ENCODE assay signal across 1 cellular context in genomic region chr10:119686465-119687191, GRCh38.
TF ChIP-seq lines count a peak whose summit lies in the region.

No MANE protein-coding gene starts in this region.

TF ChIP-seq in HepG2, 621 proteins besides CTCF, POLR2A, EP300 and RAD21 (continued from another document and continues in another):
- TF ChIP-seq ZNF740 (CRISPR knock-in tag; IDR thresholded peaks at IDR 0.05) (no peak), FOXK1 (CRISPR knock-in tag; IDR thresholded peaks at IDR 0.05; ENCODE audit: borderline replicate concordance, low read depth) (0 out of 2 replicates have a peak, but pooled peaks have one; percentile 11), ZSCAN31 (CRISPR knock-in tag; IDR thresholded peaks at IDR 0.05; ENCODE audit: low read depth) (peak; percentile 76; the same call in 1 of the 2 replicates), TEAD3 (CRISPR knock-in tag; optimal IDR thresholded peaks at IDR 0.05; ENCODE audit: borderline replicate concordance) (peak; percentile 34), RBM39 (IDR thresholded peaks at IDR 0.05; ENCODE audit: low read depth, low read length, poor library complexity, severe bottlenecking) (no peak), ZNF773 (CRISPR knock-in tag; IDR thresholded peaks at IDR 0.05; ENCODE audit: borderline replicate concordance) (no peak), ZBTB46 (CRISPR knock-in tag; IDR thresholded peaks at IDR 0.05; ENCODE audit: borderline replicate concordance) (no peak), PITX1 (CRISPR knock-in tag; IDR thresholded peaks at IDR 0.05) (0 out of 2 replicates have a peak, but pooled peaks have one; percentile 12), POLR2G (IDR thresholded peaks at IDR 0.05; ENCODE audit: low read depth, low read length) (no peak), MYPOP (CRISPR knock-in tag; IDR thresholded peaks at IDR 0.05) (peak; percentile 51), KLF9 (CRISPR knock-in tag; IDR thresholded peaks at IDR 0.05; ENCODE audit: low read depth) (no peak), SAP130 (CRISPR knock-in tag; IDR thresholded peaks at IDR 0.05; ENCODE audit: low read depth) (peak; percentile 55), ZNF230 (CRISPR knock-in tag; IDR thresholded peaks at IDR 0.05) (0 out of 2 replicates have a peak, but pooled peaks have one; percentile 50), ELF3 (CRISPR knock-in tag; IDR thresholded peaks at IDR 0.05) (peak; percentile 34; the same call in 1 of the 2 replicates), ZNF501 (CRISPR knock-in tag; IDR thresholded peaks at IDR 0.05) (0 out of 2 replicates have a peak, but pooled peaks have one; percentile 15), NFATC3 (CRISPR knock-in tag; IDR thresholded peaks at IDR 0.05) (0 out of 2 replicates have a peak, but pooled peaks have one; percentile 12), NFIB (CRISPR knock-in tag; IDR thresholded peaks at IDR 0.05; ENCODE audit: borderline replicate concordance) (no peak), PHF5A (CRISPR knock-in tag; IDR thresholded peaks at IDR 0.05; ENCODE audit: low read depth, unreplicated experiment) (peak; percentile 10), KDM3A (CRISPR knock-in tag; IDR thresholded peaks at IDR 0.05; ENCODE audit: low read depth) (peak; percentile 65; the same call in 1 of the 2 replicates), ZNF343 (CRISPR knock-in tag; IDR thresholded peaks at IDR 0.05) (no peak), ZNF34 (CRISPR knock-in tag; IDR thresholded peaks at IDR 0.05; ENCODE audit: borderline replicate concordance) (no peak), ZNF460 (CRISPR knock-in tag; IDR thresholded peaks at IDR 0.05; ENCODE audit: borderline replicate concordance) (peak; percentile 96), ZNF512B (CRISPR knock-in tag; IDR thresholded peaks at IDR 0.05; ENCODE audit: borderline replicate concordance) (0 out of 2 replicates have a peak, but pooled peaks have one; percentile 84), ONECUT2 (CRISPR knock-in tag; IDR thresholded peaks at IDR 0.05) (no peak), KMT2B (CRISPR knock-in tag; IDR thresholded peaks at IDR 0.05) (no peak), BRF2 (CRISPR knock-in tag; IDR thresholded peaks at IDR 0.05) (no peak), ZNF788 (CRISPR knock-in tag; IDR thresholded peaks at IDR 0.05; ENCODE audit: borderline replicate concordance) (0 out of 2 replicates have a peak, but pooled peaks have one; percentile 28), SMC3 (IDR thresholded peaks at IDR 0.05; ENCODE audit: low read length) (peak; percentile 74), CREB1 (IDR thresholded peaks at IDR 0.05) (no peak), CREB1 (CRISPR knock-in tag; IDR thresholded peaks at IDR 0.05) (no peak), ERF (CRISPR knock-in tag; IDR thresholded peaks at IDR 0.05) (0 out of 2 replicates have a peak, but pooled peaks have one; percentile 26), SKIL (CRISPR knock-in tag; IDR thresholded peaks at IDR 0.05; ENCODE audit: borderline replicate concordance) (no peak), ATM (IDR thresholded peaks at IDR 0.05; ENCODE audit: borderline replicate concordance) (no peak), ZBTB21 (CRISPR knock-in tag; IDR thresholded peaks at IDR 0.05) (no peak), DNMT3B (CRISPR knock-in tag; conservative IDR thresholded peaks at IDR 0.05) (no peak), SRY (CRISPR knock-in tag; IDR thresholded peaks at IDR 0.05) (0 out of 2 replicates have a peak, but pooled peaks have one; percentile 29), ATF5 (CRISPR knock-in tag; IDR thresholded peaks at IDR 0.05; ENCODE audit: low read depth) (no peak), DNMT1 (CRISPR knock-in tag; IDR thresholded peaks at IDR 0.05) (no peak), ZNF792 (CRISPR knock-in tag; IDR thresholded peaks at IDR 0.05) (0 out of 2 replicates have a peak, but pooled peaks have one; percentile 16), ZNF317 (CRISPR knock-in tag; IDR thresholded peaks at IDR 0.05) (no peak), ZHX2 (IDR thresholded peaks at IDR 0.05; ENCODE audit: low read depth) (no peak), ZHX2 (CRISPR knock-in tag; IDR thresholded peaks at IDR 0.05; ENCODE audit: borderline replicate concordance) (no peak), ZNF597 (CRISPR knock-in tag; IDR thresholded peaks at IDR 0.05) (no peak), RCOR2 (CRISPR knock-in tag; IDR thresholded peaks at IDR 0.05) (no peak), IKZF5 (CRISPR knock-in tag; IDR thresholded peaks at IDR 0.05) (0 out of 2 replicates have a peak, but pooled peaks have one; percentile 14), KDM1A (CRISPR knock-in tag; IDR thresholded peaks at IDR 0.05) (no peak), ZMYM3 (CRISPR knock-in tag; IDR thresholded peaks at IDR 0.05) (peak; percentile 35; the same call in 1 of the 2 replicates), STAG1 (CRISPR knock-in tag; IDR thresholded peaks at IDR 0.05) (peak; percentile 96), ARID2 (CRISPR knock-in tag; IDR thresholded peaks at IDR 0.05; ENCODE audit: borderline replicate concordance) (no peak)
